ENCODE assay signal across 7 cellular contexts in the genomic region with DNA sequence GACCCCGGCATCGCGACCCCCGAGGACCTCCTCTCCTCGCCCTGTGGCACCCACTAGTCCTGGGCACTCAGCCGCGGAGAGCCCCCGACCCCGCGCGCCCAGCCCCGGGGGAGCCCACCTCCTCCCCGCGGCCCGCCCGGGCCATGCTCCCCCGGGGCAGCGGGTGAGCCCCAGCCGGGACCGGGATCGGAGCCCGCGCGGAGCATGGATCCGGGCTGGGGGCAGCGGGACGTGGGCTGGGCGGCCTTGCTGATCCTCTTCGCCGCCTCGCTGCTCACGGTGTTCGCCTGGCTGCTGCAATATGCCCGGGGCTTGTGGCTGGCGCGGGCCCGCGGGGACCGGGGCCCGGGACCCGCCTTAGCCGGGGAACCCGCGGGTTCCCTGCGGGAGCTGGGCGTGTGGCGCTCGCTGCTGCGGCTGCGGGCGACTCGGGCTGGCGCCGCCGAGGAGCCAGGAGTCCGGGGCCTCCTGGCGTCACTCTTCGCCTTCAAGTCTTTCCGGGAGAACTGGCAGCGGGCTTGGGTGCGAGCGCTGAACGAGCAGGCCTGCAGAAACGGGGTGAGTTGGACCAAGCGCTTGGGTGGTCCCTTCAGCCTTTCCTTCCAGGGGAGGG. TPM values are rescaled to one million over a fixed set of nuclear protein-coding genes. Genes with fewer than 3 reads are reported as not detected.
DNase-seq lines count a peak whose midpoint lies in the region; ATAC-seq and TF ChIP-seq lines count a peak whose summit lies in the region.

No MANE protein-coding gene starts in this region.

- no peak overlapping the region for H3K27ac Mint-ChIP-seq in endothelial cell (ENCODE audit: unreplicated experiment)
- peak overlapping the region; percentile 81 to 88 for H3K27ac Mint-ChIP-seq in natural killer cell treated with Interleukin-12 subunit alpha and Interleukin-12 subunit beta and Interleukin-15 and Interleukin-18, amount 100 ng/mL, for 72 hours

- TF ChIP-seq POLR2A in GM18505 (IDR thresholded peaks at IDR 0.05; ENCODE audit: borderline replicate concordance, extremely low read depth, insufficient read depth, insufficient read length) = no peak

- peak overlapping the region; percentile 79 for H3K4me3 ChIP-seq in HEK293 (ENCODE audit: low read depth, low read length)
- peak overlapping the region; percentile 90 for H3K4me3 ChIP-seq in PC-9

- peaks cover 46% of the 10 kb centered on the region for H3K4me1 Mint-ChIP-seq in endothelial cell (ENCODE audit: unreplicated experiment)
- peaks cover 37 to 39% of the 10 kb centered on the region in 2 donors for H3K4me1 Mint-ChIP-seq in natural killer cell treated with Interleukin-12 subunit alpha and Interleukin-12 subunit beta and Interleukin-15 and Interleukin-18, amount 100 ng/mL, for 72 hours (ENCODE audit: low read depth in 2 of 2)

- H3K9me3 Mint-ChIP-seq in endothelial cell (ENCODE audit: unreplicated experiment) = no peaks in the 10 kb centered on the region
- H3K9me3 Mint-ChIP-seq in natural killer cell treated with Interleukin-12 subunit alpha and Interleukin-12 subunit beta and Interleukin-15 and Interleukin-18, amount 100 ng/mL, for 72 hours = no peaks in the 10 kb centered on the region

- no peak for TF ChIP-seq CTCF in HEK293 (tag by site-specific recombination; IDR thresholded peaks at IDR 0.05)
- TF ChIP-seq CTCF in PC-9 (conservative IDR thresholded peaks at IDR 0.05) = no peak
- no peak for TF ChIP-seq CTCF in endothelial cell (IDR thresholded peaks at IDR 0.05; ENCODE audit: unreplicated experiment)

- POLR2A ChIA-PET in HEK293 (lab: Yijun Ruan, JAX) (interaction anchor here (1.0 to 5.5 kb wide), 8 partner anchors 12 to 267 kb away, joined by 3 to 51 read pairs (median 12); a partner anchor contains a TSS), PC-9 (lab: Charles Lee; ENCODE audit: unreplicated experiment) (interaction anchor here (0.6 to 1.5 kb wide), 6 partner anchors 13 to 119 kb away, joined by 3 to 8 read pairs (median 5); a partner anchor contains a TSS)

- H4K20me1 ChIP-seq in PC-9 (ENCODE audit: insufficient read depth) = no peaks in the 10 kb centered on the region

- peaks cover 17% of the 10 kb centered on the region for H3K36me3 Mint-ChIP-seq in endothelial cell (ENCODE audit: low read depth, unreplicated experiment)
- H3K36me3 Mint-ChIP-seq in natural killer cell treated with Interleukin-12 subunit alpha and Interleukin-12 subunit beta and Interleukin-15 and Interleukin-18, amount 100 ng/mL, for 72 hours = peaks cover 8% of the 10 kb centered on the region

- H3K79me2 ChIP-seq in PC-9 (ENCODE audit: low read depth) = peaks cover 16% of the 10 kb centered on the region

- H3K27me3 Mint-ChIP-seq in endothelial cell (ENCODE audit: unreplicated experiment) = peaks cover 18% of the 10 kb centered on the region
- H3K27me3 Mint-ChIP-seq in natural killer cell treated with Interleukin-12 subunit alpha and Interleukin-12 subunit beta and Interleukin-15 and Interleukin-18, amount 100 ng/mL, for 72 hours = no peaks in the 10 kb centered on the region

- peak overlapping the region; percentile 89 for H3K4me3 Mint-ChIP-seq in endothelial cell (ENCODE audit: unreplicated experiment)
- peak overlapping the region; percentile 97 for H3K4me3 Mint-ChIP-seq in natural killer cell treated with Interleukin-12 subunit alpha and Interleukin-12 subunit beta and Interleukin-15 and Interleukin-18, amount 100 ng/mL, for 72 hours

- H3K4me1 ChIP-seq in HEK293 (ENCODE audit: control insufficient read depth, insufficient read depth, low read length) = no peaks in the 10 kb centered on the region
- peaks cover 35% of the 10 kb centered on the region for H3K4me1 ChIP-seq in PC-9 (replicated peaks; ENCODE audit: insufficient read depth)

- H3K27ac ChIP-seq in HEK293 (ENCODE audit: extremely low read depth, low read depth, low read length) (peak overlapping the region; percentile 53; the same call in 1 of the 2 replicates), PC-9 (peak overlapping the region; percentile 45)

- no TSS peak for BruUV-seq in PC-9 (replicated peaks; lab: Mats Ljungman, UMichigan)

- intact Hi-C loops in PC-9 (cut with micrococcal nuclease; ENCODE audit: unreplicated experiment) = loop anchor here (2.0 kb wide), 1 partner anchor 13 kb away; a partner anchor contains a TSS

- H2AFZ ChIP-seq in PC-9 = peak overlapping the region; percentile 81

- peak; percentile 21 for ATAC-seq in GM18505 (IDR thresholded peaks at IDR 0.05; ENCODE audit: unreplicated experiment)
- ATAC-seq in natural killer cell treated with Interleukin-12 subunit alpha and Interleukin-12 subunit beta and Interleukin-15 and Interleukin-18, amount 100 ng/mL, for 72 hours = peak in 1 of 2 donors; percentile 21

- no peaks in the 10 kb centered on the region for H3K9me3 ChIP-seq in HEK293 (ENCODE audit: control insufficient read depth, insufficient read depth, low read depth, low read length)
- no peaks in the 10 kb centered on the region for H3K9me3 ChIP-seq in PC-9 (ENCODE audit: insufficient read depth, low read depth)

- H3K4me2 ChIP-seq in PC-9 = peak overlapping the region; percentile 96

- CTCF ChIA-PET in HEK293 (lab: Yijun Ruan, JAX) (interaction anchor here (0.6 to 1.5 kb wide), 4 partner anchors 37 to 215 kb away, joined by 3 to 6 read pairs (median 3); no protein-coding TSS in a partner anchor), PC-9 (lab: Charles Lee) (interaction anchor here (0.6 to 1.2 kb wide), 3 partner anchors 22 to 231 kb away, joined by 6 to 9 read pairs (median 9); no protein-coding TSS in a partner anchor)

- H3K36me3 ChIP-seq in HEK293 (ENCODE audit: control insufficient read depth in 2 of 2, insufficient read depth in 1 of 2, low read length in 2 of 2) (peaks cover 0 to 34% of the 10 kb centered on the region in 2 experiments; a peak in 1 of 3 replicates), PC-9 (ENCODE audit: low read depth) (peaks cover 9% of the 10 kb centered on the region; the same call in 1 of the 2 replicates)

- H3K9me2 ChIP-seq in PC-9 (ENCODE audit: insufficient read depth) = no peaks in the 10 kb centered on the region

- DNase-seq in PC-9 = peak in 1 of 2 experiments; percentile 14
- DNase-seq in endothelial cell (ENCODE audit: low spot score) = no peak
- DNase-seq in natural killer cell treated with Interleukin-12 subunit alpha and Interleukin-12 subunit beta and Interleukin-15 and Interleukin-18, amount 100 ng/mL, for 72 hours (ENCODE audit: low spot score) = no peak
- no peak for DNase-seq in effector CD8-positive, alpha-beta T cell (lab: John Stamatoyannopoulos, UW)
- no peak for DNase-seq in cortex of kidney (lab: John Stamatoyannopoulos, UW)

- no peaks in the 10 kb centered on the region for H3K27me3 ChIP-seq in PC-9 (ENCODE audit: insufficient read depth, low read depth)

- H3F3A ChIP-seq in PC-9 (ENCODE audit: insufficient read depth, low read depth) = peaks cover 29% of the 10 kb centered on the region

TF ChIP-seq in HEK293, 187 proteins besides CTCF, POLR2A, EP300 and RAD21:
- TF ChIP-seq ZNF335 (tag by site-specific recombination; conservative IDR thresholded peaks at IDR 0.05) (0 out of 2 replicates have a peak, but pooled peaks have one; percentile 4), ZNF2 (tag by site-specific recombination; IDR thresholded peaks at IDR 0.05) (no peak), YY2 (tag by site-specific recombination; IDR thresholded peaks at IDR 0.05) (no peak), ZBTB20 (tag by site-specific recombination; IDR thresholded peaks at IDR 0.05) (peak; percentile 50; the same call in 1 of the 2 replicates), GLIS2 (tag by site-specific recombination; IDR thresholded peaks at IDR 0.05) (0 out of 2 replicates have a peak, but pooled peaks have one; percentile 8)
- TF ChIP-seq, protein P1, sequence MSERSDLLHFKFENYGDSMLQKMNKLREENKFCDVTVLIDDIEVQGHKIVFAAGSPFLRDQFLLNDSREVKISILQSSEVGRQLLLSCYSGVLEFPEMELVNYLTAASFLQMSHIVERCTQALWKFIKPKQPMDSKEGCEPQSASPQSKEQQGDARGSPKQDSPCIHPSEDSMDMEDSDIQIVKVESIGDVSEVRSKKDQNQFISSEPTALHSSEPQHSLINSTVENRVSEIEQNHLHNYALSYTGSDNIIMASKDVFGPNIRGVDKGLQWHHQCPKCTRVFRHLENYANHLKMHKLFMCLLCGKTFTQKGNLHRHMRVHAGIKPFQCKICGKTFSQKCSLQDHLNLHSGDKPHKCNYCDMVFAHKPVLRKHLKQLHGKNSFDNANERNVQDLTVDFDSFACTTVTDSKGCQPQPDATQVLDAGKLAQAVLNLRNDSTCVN (tag by site-specific recombination; optimal IDR thresholded peaks at IDR 0.05) = peak; percentile 44
TF ChIP-seq in HEK293: peak in this region for 4.

RNA-seq across cellular contexts. Expression of a gene that starts 0.5 kb away (rescaled TPM):
- total RNA-seq in PC-9 (2021) (6.7 and 9.3 TPM in 2 replicates), endothelial cell (ENCODE audit: unreplicated experiment) (11.7 TPM)
- 10 to 100 TPM; 37.9 to 58.4 TPM for total RNA-seq in natural killer cell treated with Interleukin-12 subunit alpha and Interleukin-12 subunit beta and Interleukin-15 and Interleukin-18, amount 100 ng/mL, for 72 hours

RNA-seq across cellular contexts. Expression of a gene that starts 6.0 kb away (rescaled TPM):
- 32.8 and 41.1 TPM in 2 replicates for total RNA-seq in PC-9 (2021)
- total RNA-seq in endothelial cell (ENCODE audit: unreplicated experiment) = 53.2 TPM
- 10 to 100 TPM; 51.9 to 96.2 TPM for total RNA-seq in natural killer cell treated with Interleukin-12 subunit alpha and Interleukin-12 subunit beta and Interleukin-15 and Interleukin-18, amount 100 ng/mL, for 72 hours

RNA-seq across cellular contexts. Expression of a gene that starts 13.7 kb away (rescaled TPM):
- total RNA-seq in PC-9 (2021) = 34.9 and 35.5 TPM in 2 replicates
- total RNA-seq in endothelial cell (ENCODE audit: unreplicated experiment) = 33.6 TPM
- total RNA-seq in natural killer cell treated with Interleukin-12 subunit alpha and Interleukin-12 subunit beta and Interleukin-15 and Interleukin-18, amount 100 ng/mL, for 72 hours = 10 to 100 TPM; 33.4 to 49.5 TPM

RNA-seq across cellular contexts. Expression of a gene that starts 23.0 kb away (rescaled TPM):
- total RNA-seq in PC-9 (2021) = 49.3 and 54.9 TPM in 2 replicates
- total RNA-seq in endothelial cell (ENCODE audit: unreplicated experiment) = 13.6 TPM
- total RNA-seq in natural killer cell treated with Interleukin-12 subunit alpha and Interleukin-12 subunit beta and Interleukin-15 and Interleukin-18, amount 100 ng/mL, for 72 hours = 10 to 100 TPM; 18.0 to 53.9 TPM

RNA-seq across cellular contexts. Expression of a gene that starts 40.0 kb away (rescaled TPM):
- total RNA-seq in PC-9 (2021) = 21.1 and 22.9 TPM in 2 replicates
- total RNA-seq in endothelial cell (ENCODE audit: unreplicated experiment) = 32.7 TPM
- total RNA-seq in natural killer cell treated with Interleukin-12 subunit alpha and Interleukin-12 subunit beta and Interleukin-15 and Interleukin-18, amount 100 ng/mL, for 72 hours = 10 to 100 TPM; 34.7 to 42.0 TPM
